ENCODE assay signal across 8 cellular contexts in the genomic region with DNA sequence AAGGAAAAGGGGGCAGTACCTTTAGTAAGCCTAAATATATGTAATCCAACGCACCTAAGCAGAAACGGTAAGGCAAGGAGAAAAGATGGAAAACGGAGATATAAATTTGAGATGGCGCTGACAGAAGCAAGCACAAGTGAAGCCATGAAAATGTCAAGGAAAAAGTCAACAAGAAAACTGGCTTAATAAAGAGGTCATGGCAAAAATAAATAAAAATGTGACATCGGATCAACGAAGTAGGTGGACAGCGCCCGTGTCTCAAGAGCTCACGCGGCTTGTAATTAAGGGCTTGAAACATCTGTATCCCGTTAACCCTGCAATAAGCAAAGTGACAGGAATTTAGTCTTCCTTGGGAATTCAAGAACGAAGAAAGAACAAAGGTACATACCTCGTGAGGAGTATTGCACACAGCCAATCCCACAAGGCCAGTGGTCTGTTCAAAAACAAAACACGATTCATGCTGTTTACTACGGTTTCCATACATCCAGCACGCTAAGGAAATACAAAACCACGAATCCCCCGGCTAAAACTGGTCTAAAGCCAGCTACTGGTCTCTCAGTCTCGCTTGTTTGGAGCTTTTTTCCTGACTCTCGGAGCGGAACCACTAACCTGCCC. TPM values are rescaled to one million over a fixed set of nuclear protein-coding genes. Genes with fewer than 3 reads are reported as not detected.
A peak's percentile ranks its signal among the peaks of the same experiment; 100 is the strongest.
DNase-seq lines count a peak whose midpoint lies in the region; ATAC-seq and TF ChIP-seq lines count a peak whose summit lies in the region.

No MANE protein-coding gene starts in this region.

- intact Hi-C loops in activated T-helper 1 cell treated with anti-CD3 and anti-CD28 coated beads, Interleukin-12 subunit alpha, Interleukin-12 subunit beta, Interleukin-2, Interleukin-4 antibody, amounts not matched to agents 30 ng/mL and 10 ng/mL and 1 ng/mL, durations not matched to agents 14 hours and 24 hours and 36 hours (cut with micrococcal nuclease): loop anchor here (1.0 to 5.0 kb wide), 7 partner anchors 23 to 1373 kb away; a partner anchor contains a TSS

- ATAC-seq in GM19351 (IDR thresholded peaks at IDR 0.05; ENCODE audit: unreplicated experiment): peak; percentile 1
- ATAC-seq in GM18861 (IDR thresholded peaks at IDR 0.05; ENCODE audit: unreplicated experiment): no peak

- H3K27me3 Mint-ChIP-seq in activated T-helper 1 cell treated with anti-CD3 and anti-CD28 coated beads, Interleukin-12 subunit alpha, Interleukin-12 subunit beta, Interleukin-2, Interleukin-4 antibody, amounts not matched to agents 30 ng/mL and 10 ng/mL and 1 ng/mL, durations not matched to agents 14 hours and 24 hours and 36 hours (ENCODE audit: insufficient read depth): no peaks in the 10 kb centered on the region
- no peaks in the 10 kb centered on the region for H3K27me3 Mint-ChIP-seq in mesothelial cell of epicardium (ENCODE audit: low read depth)

- no peaks in the 10 kb centered on the region for H3K4me1 Mint-ChIP-seq in activated T-helper 1 cell treated with anti-CD3 and anti-CD28 coated beads, Interleukin-12 subunit alpha, Interleukin-12 subunit beta, Interleukin-2, Interleukin-4 antibody, amounts not matched to agents 30 ng/mL and 10 ng/mL and 1 ng/mL, durations not matched to agents 14 hours and 24 hours and 36 hours (ENCODE audit: low read depth)
- H3K4me1 Mint-ChIP-seq in mesothelial cell of epicardium: peaks cover 3% of the 10 kb centered on the region

- H3K27ac Mint-ChIP-seq in activated T-helper 1 cell treated with anti-CD3 and anti-CD28 coated beads, Interleukin-12 subunit alpha, Interleukin-12 subunit beta, Interleukin-2, Interleukin-4 antibody, amounts not matched to agents 30 ng/mL and 10 ng/mL and 1 ng/mL, durations not matched to agents 14 hours and 24 hours and 36 hours: no peak overlapping the region
- H3K27ac Mint-ChIP-seq in mesothelial cell of epicardium: no peak overlapping the region

- DNase-seq in HL-60 (ENCODE audit: low read depth in 1 of 2, low spot score in 1 of 2) (no peak), cerebellar cortex (ENCODE audit: low spot score) (peak; percentile 30), mesothelial cell of epicardium (ENCODE audit: low spot score in 2 of 2, unreplicated experiment in 2 of 2) (no peak)
- no peak for DNase-seq in central memory CD4-positive, alpha-beta T cell
- no peak for DNase-seq in activated T-helper 1 cell treated with anti-CD3 and anti-CD28 coated beads, Interleukin-12 subunit alpha, Interleukin-12 subunit beta, Interleukin-2, Interleukin-4 antibody, amounts not matched to agents 30 ng/mL and 10 ng/mL and 1 ng/mL, durations not matched to agents 14 hours and 24 hours and 36 hours (ENCODE audit: low spot score)

- no peak overlapping the region for H3K4me3 Mint-ChIP-seq in activated T-helper 1 cell treated with anti-CD3 and anti-CD28 coated beads, Interleukin-12 subunit alpha, Interleukin-12 subunit beta, Interleukin-2, Interleukin-4 antibody, amounts not matched to agents 30 ng/mL and 10 ng/mL and 1 ng/mL, durations not matched to agents 14 hours and 24 hours and 36 hours
- no peak overlapping the region for H3K4me3 Mint-ChIP-seq in mesothelial cell of epicardium

- H3K27me3 ChIP-seq in HL-60 (ENCODE audit: insufficient read depth, poor library complexity, severe bottlenecking): no peaks in the 10 kb centered on the region
- no peaks in the 10 kb centered on the region for H3K27me3 ChIP-seq in mucosa of rectum (ENCODE audit: control insufficient read depth in 2 of 2, insufficient read depth in 2 of 2, low read length in 2 of 2)

- peak overlapping the region; percentile 83 for H3K4me3 ChIP-seq in HL-60 (replicated peaks; ENCODE audit: insufficient read depth, low read length)
- H3K4me3 ChIP-seq in mucosa of rectum (ENCODE audit: low read length in 2 of 2): peak overlapping the region; percentile 94 to 100

- peaks cover 7 to 9% of the 10 kb centered on the region in 2 donors for H3K4me1 ChIP-seq in mucosa of rectum (ENCODE audit: control insufficient read depth in 2 of 2, insufficient read depth in 2 of 2, low read length in 2 of 2)

- TF ChIP-seq CTCF in HL-60 (IDR thresholded peaks at IDR 0.05; ENCODE audit: insufficient read depth, low read length) (no peak), mesothelial cell of epicardium (IDR thresholded peaks at IDR 0.05; ENCODE audit: unreplicated experiment) (no peak)

- H3K9me3 ChIP-seq in mucosa of rectum (ENCODE audit: control insufficient read depth in 2 of 2, low read length in 2 of 2): no peaks in the 10 kb centered on the region

- H3K36me3 ChIP-seq in mucosa of rectum (ENCODE audit: control insufficient read depth in 2 of 2, insufficient read depth in 2 of 2, low read length in 2 of 2): peaks cover 12 to 16% of the 10 kb centered on the region in 2 donors

- no peaks in the 10 kb centered on the region for H3K9me3 Mint-ChIP-seq in activated T-helper 1 cell treated with anti-CD3 and anti-CD28 coated beads, Interleukin-12 subunit alpha, Interleukin-12 subunit beta, Interleukin-2, Interleukin-4 antibody, amounts not matched to agents 30 ng/mL and 10 ng/mL and 1 ng/mL, durations not matched to agents 14 hours and 24 hours and 36 hours
- no peaks in the 10 kb centered on the region for H3K9me3 Mint-ChIP-seq in mesothelial cell of epicardium

- peak overlapping the region; percentile 92 to 100 for H3K9ac ChIP-seq in mucosa of rectum (ENCODE audit: low read depth in 1 of 2, low read length in 2 of 2)

- peaks cover 10% of the 10 kb centered on the region for H3K36me3 Mint-ChIP-seq in activated T-helper 1 cell treated with anti-CD3 and anti-CD28 coated beads, Interleukin-12 subunit alpha, Interleukin-12 subunit beta, Interleukin-2, Interleukin-4 antibody, amounts not matched to agents 30 ng/mL and 10 ng/mL and 1 ng/mL, durations not matched to agents 14 hours and 24 hours and 36 hours (ENCODE audit: low read depth)
- peaks cover 7% of the 10 kb centered on the region for H3K36me3 Mint-ChIP-seq in mesothelial cell of epicardium

- H3K27ac ChIP-seq in HL-60 (replicated peaks): peak overlapping the region; percentile 97
- peak overlapping the region; percentile 83 to 91 for H3K27ac ChIP-seq in mucosa of rectum (ENCODE audit: low read depth in 2 of 2, low read length in 2 of 2)

RNA-seq across cellular contexts. Expression of a gene that starts 0.5 kb away (rescaled TPM):
- 49.4 and 51.5 TPM in 2 replicates for total RNA-seq in activated T-helper 1 cell treated with anti-CD3 and anti-CD28 coated beads, Interleukin-12 subunit alpha, Interleukin-12 subunit beta, Interleukin-2, Interleukin-4 antibody, amounts not matched to agents 30 ng/mL and 10 ng/mL and 1 ng/mL, durations not matched to agents 14 hours and 24 hours and 36 hours
- total RNA-seq in mesothelial cell of epicardium: 71.8 to 78.2 TPM (median 72.9 TPM) in 3 replicates

RNA-seq across cellular contexts. Expression of a gene that starts 22.7 kb away (rescaled TPM):
- 0.44 TPM in 1 of 2 replicates, not detected in the other for total RNA-seq in activated T-helper 1 cell treated with anti-CD3 and anti-CD28 coated beads, Interleukin-12 subunit alpha, Interleukin-12 subunit beta, Interleukin-2, Interleukin-4 antibody, amounts not matched to agents 30 ng/mL and 10 ng/mL and 1 ng/mL, durations not matched to agents 14 hours and 24 hours and 36 hours
- 0.72 to 0.97 TPM (median 0.93 TPM) in 3 replicates for total RNA-seq in mesothelial cell of epicardium

RNA-seq across cellular contexts. Expression of a gene that starts 44.5 kb away (rescaled TPM):
- not detected in 2 replicates for total RNA-seq in activated T-helper 1 cell treated with anti-CD3 and anti-CD28 coated beads, Interleukin-12 subunit alpha, Interleukin-12 subunit beta, Interleukin-2, Interleukin-4 antibody, amounts not matched to agents 30 ng/mL and 10 ng/mL and 1 ng/mL, durations not matched to agents 14 hours and 24 hours and 36 hours
- total RNA-seq in mesothelial cell of epicardium: not detected in 3 replicates
